26 cellular contexts compared by ENCODE assay signal in the genomic region with DNA sequence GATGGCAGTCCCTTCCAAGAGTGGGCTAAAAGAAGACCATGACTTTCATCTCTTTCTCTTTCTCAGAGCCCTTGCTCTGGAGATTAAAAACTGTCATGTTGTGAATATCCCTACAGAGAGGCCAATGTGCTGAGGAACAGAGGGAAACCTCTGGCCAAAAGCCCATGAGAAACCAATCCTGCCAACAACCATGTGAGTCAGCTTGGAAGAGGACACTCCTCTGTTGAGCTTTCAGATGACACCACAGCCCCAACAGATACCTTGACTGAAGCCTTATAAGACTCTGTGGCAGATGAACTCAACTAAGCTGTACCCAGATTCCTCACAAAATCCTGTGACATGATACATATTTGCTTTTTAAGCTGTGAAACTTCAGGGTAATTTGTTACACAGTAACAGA.
"Had no signal": no experiment of that assay in that cellular context is flagged by ENCODE, and none has a peak within 500 bp of the region (broad histone marks: within the 10 kb centered on the region; RNA-seq: fewer than 3 reads in every experiment).

No MANE protein-coding gene starts in this region.

- H3K36me3 ChIP-seq: pancreas, prostate gland had no signal

- H3K27ac ChIP-seq: body of pancreas, pancreas, prostate gland, stomach, thyroid gland, upper lobe of left lung had no signal

- H3K27me3 ChIP-seq: body of pancreas, pancreas, stomach, thyroid gland, upper lobe of left lung had no signal

- H3K9me3 ChIP-seq: body of pancreas, pancreas, prostate gland, thyroid gland had no signal

- ATAC-seq: body of pancreas; effector memory CD8-positive, alpha-beta T cell; left colon; pancreas; sciatic nerve; stimulated activated naive B cell treated with anti-CD40 and anti-IgM and Interleukin-4, amounts not matched to agents 10 μg/mL and 1 μg/mL and 100 μg/mL, for 72 hours had no signal

- H3K4me3 ChIP-seq: body of pancreas, pancreas, prostate gland, smooth muscle cell, stomach, thyroid gland, upper lobe of left lung had no signal

- H3K4me2 ChIP-seq: smooth muscle cell had no signal

- DNase-seq: activated CD4-positive, alpha-beta memory T cell treated with anti-CD3 and anti-CD28 coated beads, Interleukin-2, amount 10 ng/mL, durations not matched to agents 7 days and 5 days; activated CD4-positive, alpha-beta T cell treated with anti-CD3 and anti-CD28 coated beads for 1 hour; activated CD4-positive, alpha-beta T cell treated with anti-CD3 and anti-CD28 coated beads, Interleukin-2, amount 10 ng/mL, durations not matched to agents 7 days and 5 days; activated T-cell treated with anti-CD3 and anti-CD28 coated beads, Interleukin-2, amount 50 U/mL, for 48 hours; aorta; body of pancreas; cortex of kidney; effector memory CD8-positive, alpha-beta T cell; head of caudate nucleus; hippocampal formation; kidney; left colon; mammary epithelial cell; naive B cell; nephron progenitor cell; pancreas; retina; stimulated activated CD4-positive, alpha-beta T cell treated with anti-CD3 and anti-CD28 coated beads, Interleukin-1b, Interleukin-23, amount 100 ng/mL, for 48 hours; stimulated activated naive B cell treated with anti-CD40 and anti-IgM and Interleukin-4, amounts not matched to agents 10 μg/mL and 1 μg/mL and 100 μg/mL, for 72 hours; stomach; T1000; thyroid gland; upper lobe of left lung had no signal

- H3K4me1 ChIP-seq: body of pancreas, pancreas, prostate gland, stomach, thyroid gland, upper lobe of left lung had no signal
